19 cellular contexts compared by ENCODE assay signal in the genomic region with DNA sequence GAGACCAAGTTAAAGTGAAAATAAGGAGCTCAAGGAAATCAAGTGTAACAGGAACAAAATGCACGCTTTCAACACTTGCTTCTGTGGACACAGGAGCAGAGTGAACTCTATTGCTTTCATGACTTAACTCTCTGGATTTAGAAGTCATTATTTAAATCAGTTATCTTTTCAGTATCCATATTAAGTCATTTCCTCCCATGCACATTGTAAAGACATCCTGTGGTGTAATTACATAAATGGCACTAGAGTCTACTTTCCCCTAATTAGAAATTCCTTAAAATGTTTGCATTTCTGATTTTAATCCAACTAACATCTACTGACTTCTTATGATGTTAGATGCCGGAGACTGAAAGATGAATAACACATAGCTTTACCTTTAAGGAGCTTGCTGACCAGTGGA.
DNase-seq lines count a peak whose midpoint lies in the region; ATAC-seq and TF ChIP-seq lines count a peak whose summit lies in the region.
"Had no signal": no experiment of that assay in that cellular context is flagged by ENCODE, and none has a peak within 500 bp of the region (broad histone marks: within the 10 kb centered on the region; RNA-seq: fewer than 3 reads in every experiment).

No MANE protein-coding gene starts in this region.

- no peaks in the 10 kb centered on the region for H3K36me3 ChIP-seq in endocrine pancreas (ENCODE audit: control insufficient read depth, insufficient read depth, low read length)
- H3K36me3 ChIP-seq: MG63 had no signal

- H3K4me3 ChIP-seq in endocrine pancreas (ENCODE audit: control insufficient read depth, insufficient read depth, low read length): peak overlapping the region; percentile 8
- H3K4me3 ChIP-seq: BLaER1 treated with 17β-estradiol and CSF1 and Interleukin-3, amounts not matched to agents 10 nM and 100 nM; MG63 had no signal

- H3K27me3 ChIP-seq in endocrine pancreas (ENCODE audit: control insufficient read depth, insufficient read depth, low read length): no peaks in the 10 kb centered on the region
- H3K27me3 ChIP-seq: BLaER1 treated with 17β-estradiol and CSF1 and Interleukin-3, amounts not matched to agents 10 nM and 100 nM; MG63 had no signal

- ATAC-seq in activated T-cell treated with anti-CD3 and anti-CD28 coated beads, Interleukin-2, amount 50 U/mL, for 72 hours (replicated peaks in 1 of 2): peak in 1 of 2 donors; percentile 50
- ATAC-seq in GM18861 (IDR thresholded peaks at IDR 0.05; ENCODE audit: unreplicated experiment) (no peak), HG02870 (IDR thresholded peaks at IDR 0.05; ENCODE audit: unreplicated experiment) (no peak)
- ATAC-seq: HepG2 had no signal

- no peak for TF ChIP-seq CTCF in GM20000 (IDR thresholded peaks at IDR 0.05; ENCODE audit: extremely low read depth, missing control alignments)

- no peaks in the 10 kb centered on the region for H3K9me3 Mint-ChIP-seq in activated T-cell treated with anti-CD3 and anti-CD28 coated beads, Interleukin-2, amount 50 U/mL, for 72 hours
- H3K9me3 Mint-ChIP-seq: HFFc6 had no signal

- no peak overlapping the region for H3K9ac ChIP-seq in endocrine pancreas (ENCODE audit: control insufficient read depth, insufficient read depth, low read length)
- H3K9ac ChIP-seq: BLaER1 treated with 17β-estradiol and CSF1 and Interleukin-3, amounts not matched to agents 10 nM and 100 nM; SK-N-SH had no signal

- peak overlapping the region; percentile 14 to 26 for H3K4me3 Mint-ChIP-seq in activated T-cell treated with anti-CD3 and anti-CD28 coated beads, Interleukin-2, amount 50 U/mL, for 72 hours
- H3K4me3 Mint-ChIP-seq: HFFc6 had no signal

- no peaks in the 10 kb centered on the region for H3K27me3 Mint-ChIP-seq in activated T-cell treated with anti-CD3 and anti-CD28 coated beads, Interleukin-2, amount 50 U/mL, for 72 hours (ENCODE audit: low read depth)

- peaks cover 64% of the 10 kb centered on the region for H3K4me1 Mint-ChIP-seq in activated T-cell treated with anti-CD3 and anti-CD28 coated beads, Interleukin-2, amount 50 U/mL, for 72 hours (ENCODE audit: low read depth)

- H3K27ac Mint-ChIP-seq in activated T-cell treated with anti-CD3 and anti-CD28 coated beads, Interleukin-2, amount 50 U/mL, for 72 hours: no peak overlapping the region
- H3K27ac Mint-ChIP-seq: HFFc6 had no signal

- H3K4me1 ChIP-seq in endocrine pancreas (ENCODE audit: control insufficient read depth, insufficient read depth, low read length): peaks cover 19% of the 10 kb centered on the region

- H3K36me3 Mint-ChIP-seq in activated T-cell treated with anti-CD3 and anti-CD28 coated beads, Interleukin-2, amount 50 U/mL, for 72 hours (ENCODE audit: insufficient read depth in 2 of 2): peaks cover 3 to 9% of the 10 kb centered on the region in 2 donors

- H3K9me3 ChIP-seq in endocrine pancreas (ENCODE audit: control insufficient read depth, low read length): no peaks in the 10 kb centered on the region
- H3K9me3 ChIP-seq: BLaER1 treated with 17β-estradiol and CSF1 and Interleukin-3, amounts not matched to agents 10 nM and 100 nM; MG63; SK-N-SH had no signal

- no peak for DNase-seq in activated T-cell treated with anti-CD3 and anti-CD28 coated beads, Interleukin-2, amount 50 U/mL, for 72 hours
- DNase-seq in activated T-cell treated with anti-CD3 and anti-CD28 coated beads for 4 hours: no peak
- peak; percentile 23 for DNase-seq in GM20000 (ENCODE audit: low spot score)
- DNase-seq in NCI-H748 (lab: John Stamatoyannopoulos, UW; ENCODE audit: unreplicated experiment): peak; percentile 75
- no peak for DNase-seq in NCI-H1092 (lab: John Stamatoyannopoulos, UW)
- DNase-seq: DMS 273 treated with DMSO at 0.1 percent for 48 hours, HFFc6, MG63, NCI-H1092 treated with DMSO at 0.1 percent for 48 hours, NCI-H187 treated with DMSO at 0.1 percent for 48 hours, NCI-H2171, NCI-H82, Right ventricle myocardium superior, SK-N-SH had no signal

Comparison
In these comparisons a context has a peak if more than half of its experiments do, and no peak if none do; other contexts are left out.
1. DNase-seq: peak in GM20000 (single experiment) and NCI-H748 (single experiment); none in activated T-cell treated with anti-CD3 and anti-CD28 coated beads, Interleukin-2, amount 50 U/mL, for 72 hours (0 of 2), activated T-cell treated with anti-CD3 and anti-CD28 coated beads for 4 hours (single experiment) and NCI-H1092 (single experiment).